ENCODE assay signal across 2 cellular contexts in the genomic region with DNA sequence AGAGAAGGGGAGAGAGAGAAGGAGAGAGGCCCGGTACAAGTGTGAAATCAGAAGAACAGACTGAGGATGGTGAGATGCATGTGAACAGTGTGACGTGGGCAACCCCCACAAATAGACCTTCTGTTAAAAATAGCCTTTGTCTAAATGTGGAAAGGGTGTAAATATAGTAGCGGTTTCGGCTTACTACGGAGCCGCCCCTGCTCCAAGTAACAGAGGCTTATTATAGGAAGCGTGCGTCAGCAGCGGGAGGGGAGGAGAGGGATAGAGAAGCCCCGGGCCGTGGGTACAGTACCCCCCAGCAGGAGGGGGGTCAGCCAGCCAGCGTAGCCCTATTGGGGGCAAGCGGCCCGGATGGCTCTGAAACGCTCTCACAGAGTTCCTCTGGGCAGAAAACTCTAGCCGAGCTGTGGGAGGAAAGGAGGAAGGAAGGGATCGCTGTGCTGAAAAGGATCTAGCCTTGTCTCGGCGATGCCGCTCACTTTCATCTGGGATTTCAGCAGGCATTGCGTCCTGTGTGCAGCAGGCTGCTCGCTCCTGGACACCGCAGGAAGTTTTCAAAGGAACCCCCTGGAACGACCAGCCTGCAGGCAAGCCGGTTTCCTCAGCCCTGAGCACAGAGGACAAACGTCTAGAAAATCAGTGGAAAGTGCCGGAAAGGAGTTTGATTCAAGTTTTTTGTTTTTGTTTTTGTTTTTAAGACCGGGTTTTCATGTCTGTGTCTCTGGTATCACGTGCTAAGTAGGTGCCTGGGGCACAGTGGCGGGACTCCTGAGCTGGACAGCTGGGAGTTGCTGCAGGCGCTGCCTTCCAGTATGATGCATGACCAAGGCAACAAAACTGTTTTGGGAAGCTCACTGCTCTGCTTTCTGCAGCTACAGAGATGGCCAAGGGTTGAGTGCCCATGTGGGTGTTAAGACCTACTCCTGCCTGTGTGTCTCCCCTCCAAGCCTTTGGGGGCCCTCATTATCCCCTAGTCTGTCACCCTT.
TF ChIP-seq lines count a peak whose summit lies in the region.

No MANE protein-coding gene starts in this region.

TF ChIP-seq in IMR-90, 13 proteins besides CTCF, POLR2A, EP300 and RAD21:
- peak; percentile 52; the same call in 1 of the 2 replicates for TF ChIP-seq MAZ (IDR thresholded peaks at IDR 0.05; ENCODE audit: borderline replicate concordance, low read depth, low read length)
- TF ChIP-seq RFX5 (IDR thresholded peaks at IDR 0.05; ENCODE audit: low read depth, low read length), result no peak
TF ChIP-seq in IMR-90: peak in this region for 1.

TF ChIP-seq in K562, 482 proteins besides CTCF, POLR2A, EP300 and RAD21:
- TF ChIP-seq ZNF699 (CRISPR knock-in tag; IDR thresholded peaks at IDR 0.05; ENCODE audit: insufficient replicate concordance) (no peak), MEF2D (tag; conservative IDR thresholded peaks at IDR 0.05; ENCODE audit: low read depth) (peak; percentile 97), JUND (IDR thresholded peaks at IDR 0.05; ENCODE audit: borderline replicate concordance, low read depth, low read length) (no peak), JUND (tag; IDR thresholded peaks at IDR 0.05; ENCODE audit: borderline replicate concordance, low read depth, low read length) (no peak), TCF3 (CRISPR knock-in tag; IDR thresholded peaks at IDR 0.05) (no peak)
- TF ChIP-seq, protein P1, sequence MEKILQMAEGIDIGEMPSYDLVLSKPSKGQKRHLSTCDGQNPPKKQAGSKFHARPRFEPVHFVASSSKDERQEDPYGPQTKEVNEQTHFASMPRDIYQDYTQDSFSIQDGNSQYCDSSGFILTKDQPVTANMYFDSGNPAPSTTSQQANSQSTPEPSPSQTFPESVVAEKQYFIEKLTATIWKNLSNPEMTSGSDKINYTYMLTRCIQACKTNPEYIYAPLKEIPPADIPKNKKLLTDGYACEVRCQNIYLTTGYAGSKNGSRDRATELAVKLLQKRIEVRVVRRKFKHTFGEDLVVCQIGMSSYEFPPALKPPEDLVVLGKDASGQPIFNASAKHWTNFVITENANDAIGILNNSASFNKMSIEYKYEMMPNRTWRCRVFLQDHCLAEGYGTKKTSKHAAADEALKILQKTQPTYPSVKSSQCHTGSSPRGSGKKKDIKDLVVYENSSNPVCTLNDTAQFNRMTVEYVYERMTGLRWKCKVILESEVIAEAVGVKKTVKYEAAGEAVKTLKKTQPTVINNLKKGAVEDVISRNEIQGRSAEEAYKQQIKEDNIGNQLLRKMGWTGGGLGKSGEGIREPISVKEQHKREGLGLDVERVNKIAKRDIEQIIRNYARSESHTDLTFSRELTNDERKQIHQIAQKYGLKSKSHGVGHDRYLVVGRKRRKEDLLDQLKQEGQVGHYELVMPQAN (IDR thresholded peaks at IDR 0.05; ENCODE audit: borderline replicate concordance), result no peak
- TF ChIP-seq, protein P2, sequence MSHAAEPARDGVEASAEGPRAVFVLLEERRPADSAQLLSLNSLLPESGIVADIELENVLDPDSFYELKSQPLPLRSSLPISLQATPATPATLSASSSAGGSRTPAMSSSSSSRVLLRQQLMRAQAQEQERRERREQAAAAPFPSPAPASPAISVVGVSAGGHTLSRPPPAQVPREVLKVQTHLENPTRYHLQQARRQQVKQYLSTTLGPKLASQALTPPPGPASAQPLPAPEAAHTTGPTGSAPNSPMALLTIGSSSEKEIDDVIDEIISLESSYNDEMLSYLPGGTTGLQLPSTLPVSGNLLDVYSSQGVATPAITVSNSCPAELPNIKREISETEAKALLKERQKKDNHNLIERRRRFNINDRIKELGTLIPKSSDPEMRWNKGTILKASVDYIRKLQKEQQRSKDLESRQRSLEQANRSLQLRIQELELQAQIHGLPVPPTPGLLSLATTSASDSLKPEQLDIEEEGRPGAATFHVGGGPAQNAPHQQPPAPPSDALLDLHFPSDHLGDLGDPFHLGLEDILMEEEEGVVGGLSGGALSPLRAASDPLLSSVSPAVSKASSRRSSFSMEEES (CRISPR knock-in tag; IDR thresholded peaks at IDR 0.05), result 0 out of 2 replicates have a peak, but pooled peaks have one; percentile 4
- TF ChIP-seq, protein P3, sequence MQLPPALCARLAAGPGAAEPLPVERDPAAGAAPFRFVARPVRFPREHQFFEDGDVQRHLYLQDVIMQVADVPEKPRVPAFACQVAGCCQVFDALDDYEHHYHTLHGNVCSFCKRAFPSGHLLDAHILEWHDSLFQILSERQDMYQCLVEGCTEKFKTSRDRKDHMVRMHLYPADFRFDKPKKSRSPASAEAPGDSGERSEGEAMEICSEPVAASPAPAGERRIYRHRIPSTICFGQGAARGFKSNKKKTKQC (CRISPR knock-in tag; IDR thresholded peaks at IDR 0.05), result no peak
